Comparison of ENCODE assay signal across 14 cellular contexts in genomic region chr1:246582301-246583055, GRCh38. TPM values are rescaled to one million over a fixed set of nuclear protein-coding genes. Genes with fewer than 3 reads are reported as not detected.
DNase-seq lines count a peak whose midpoint lies in the region; ATAC-seq and TF ChIP-seq lines count a peak whose summit lies in the region.
"Had no signal": no experiment of that assay in that cellular context is flagged by ENCODE, and none has a peak within 500 bp of the region (broad histone marks: within the 10 kb centered on the region; RNA-seq: fewer than 3 reads in every experiment).

No MANE protein-coding gene starts in this region.

- H3K27ac ChIP-seq in muscle layer of duodenum (ENCODE audit: low read length) (peak overlapping the region; percentile 62), upper lobe of right lung (peak overlapping the region; percentile 58)
- H3K27ac ChIP-seq: KMS-11 had no signal

- H3K36me3 Mint-ChIP-seq in natural killer cell treated with Interleukin-12 subunit alpha and Interleukin-12 subunit beta and Interleukin-15 and Interleukin-18, amount 100 ng/mL, for 72 hours: no peaks in the 10 kb centered on the region
- no peaks in the 10 kb centered on the region for H3K36me3 Mint-ChIP-seq in natural killer cell
- peaks cover 22% of the 10 kb centered on the region for H3K36me3 Mint-ChIP-seq in central memory CD8-positive, alpha-beta T cell (ENCODE audit: insufficient read depth)

- H3K27me3 Mint-ChIP-seq in natural killer cell treated with Interleukin-12 subunit alpha and Interleukin-12 subunit beta and Interleukin-15 and Interleukin-18, amount 100 ng/mL, for 72 hours: no peaks in the 10 kb centered on the region
- H3K27me3 Mint-ChIP-seq in natural killer cell (ENCODE audit: low read depth in 2 of 2): no peaks in the 10 kb centered on the region
- H3K27me3 Mint-ChIP-seq in central memory CD8-positive, alpha-beta T cell: no peaks in the 10 kb centered on the region
- H3K27me3 Mint-ChIP-seq: activated CD4-positive, alpha-beta memory T cell treated with anti-CD3 and anti-CD28 coated beads, Interleukin-2, amount 10 ng/mL, durations not matched to agents 7 days and 5 days had no signal

- peak overlapping the region; percentile 38 to 59 for H3K27ac Mint-ChIP-seq in natural killer cell treated with Interleukin-12 subunit alpha and Interleukin-12 subunit beta and Interleukin-15 and Interleukin-18, amount 100 ng/mL, for 72 hours
- H3K27ac Mint-ChIP-seq in natural killer cell: peak overlapping the region in 1 of 2 donors; percentile 60
- peak overlapping the region; percentile 17 for H3K27ac Mint-ChIP-seq in central memory CD8-positive, alpha-beta T cell (ENCODE audit: low read depth)
- H3K27ac Mint-ChIP-seq: activated CD4-positive, alpha-beta memory T cell treated with anti-CD3 and anti-CD28 coated beads, Interleukin-2, amount 10 ng/mL, durations not matched to agents 7 days and 5 days had no signal

- H3K4me3 ChIP-seq in muscle layer of duodenum (ENCODE audit: low read depth in 1 of 2, low read length in 2 of 2): peak overlapping the region in 1 of 2 donors; percentile 40
- H3K4me3 ChIP-seq in upper lobe of right lung: no peak overlapping the region

- H3K4me3 Mint-ChIP-seq in natural killer cell treated with Interleukin-12 subunit alpha and Interleukin-12 subunit beta and Interleukin-15 and Interleukin-18, amount 100 ng/mL, for 72 hours: peak overlapping the region; percentile 15
- H3K4me3 Mint-ChIP-seq in natural killer cell: no peak overlapping the region
- H3K4me3 Mint-ChIP-seq in central memory CD8-positive, alpha-beta T cell: no peak overlapping the region
- H3K4me3 Mint-ChIP-seq: activated CD4-positive, alpha-beta memory T cell treated with anti-CD3 and anti-CD28 coated beads, Interleukin-2, amount 10 ng/mL, durations not matched to agents 7 days and 5 days had no signal

- TF ChIP-seq CTCF in natural killer cell (IDR thresholded peaks at IDR 0.05) (no peak), upper lobe of right lung (IDR thresholded peaks at IDR 0.05) (no peak)

- no peaks in the 10 kb centered on the region for H3K9me3 Mint-ChIP-seq in natural killer cell treated with Interleukin-12 subunit alpha and Interleukin-12 subunit beta and Interleukin-15 and Interleukin-18, amount 100 ng/mL, for 72 hours
- no peaks in the 10 kb centered on the region for H3K9me3 Mint-ChIP-seq in natural killer cell
- no peaks in the 10 kb centered on the region for H3K9me3 Mint-ChIP-seq in central memory CD8-positive, alpha-beta T cell
- H3K9me3 Mint-ChIP-seq: activated CD4-positive, alpha-beta memory T cell treated with anti-CD3 and anti-CD28 coated beads, Interleukin-2, amount 10 ng/mL, durations not matched to agents 7 days and 5 days had no signal

- intact Hi-C loops in natural killer cell (cut with micrococcal nuclease) (no loop called here), upper lobe of right lung (cut with DNase I) (no loop called here)

- H3K36me3 ChIP-seq in muscle layer of duodenum (ENCODE audit: control insufficient read depth in 1 of 2, insufficient read depth in 2 of 2, low read length in 2 of 2): peaks cover 0 to 4% of the 10 kb centered on the region in 2 donors
- peaks cover 3% of the 10 kb centered on the region for H3K36me3 ChIP-seq in upper lobe of right lung

- H3K4me1 ChIP-seq in muscle layer of duodenum (ENCODE audit: control insufficient read depth in 1 of 2, insufficient read depth in 2 of 2, low read length in 2 of 2): peaks cover 23 to 64% of the 10 kb centered on the region in 2 donors
- H3K4me1 ChIP-seq in upper lobe of right lung: peaks cover 43% of the 10 kb centered on the region

- H3K27me3 ChIP-seq in muscle layer of duodenum (ENCODE audit: low read depth, low read length): no peaks in the 10 kb centered on the region
- H3K27me3 ChIP-seq in upper lobe of right lung: no peaks in the 10 kb centered on the region

- no peak for ATAC-seq in natural killer cell treated with Interleukin-12 subunit alpha and Interleukin-12 subunit beta and Interleukin-15 and Interleukin-18, amount 100 ng/mL, for 72 hours
- ATAC-seq in natural killer cell (no peak), upper lobe of right lung (peak; percentile 63), HG03097 (IDR thresholded peaks at IDR 0.05; ENCODE audit: low FRiP score, unreplicated experiment) (no peak)
- ATAC-seq in central memory CD8-positive, alpha-beta T cell (replicated peaks; ENCODE audit: extremely low read depth, poor library complexity, severe bottlenecking): no peak

- H3K4me1 Mint-ChIP-seq in natural killer cell treated with Interleukin-12 subunit alpha and Interleukin-12 subunit beta and Interleukin-15 and Interleukin-18, amount 100 ng/mL, for 72 hours (ENCODE audit: low read depth in 2 of 2): peaks cover 32 to 34% of the 10 kb centered on the region in 2 donors
- peaks cover 30 to 52% of the 10 kb centered on the region in 2 donors for H3K4me1 Mint-ChIP-seq in natural killer cell
- H3K4me1 Mint-ChIP-seq in central memory CD8-positive, alpha-beta T cell: peaks cover 50% of the 10 kb centered on the region

- no peaks in the 10 kb centered on the region for H3K9me3 ChIP-seq in muscle layer of duodenum (ENCODE audit: control insufficient read depth in 1 of 2, low read length in 2 of 2)
- H3K9me3 ChIP-seq in upper lobe of right lung: no peaks in the 10 kb centered on the region

- no peak for DNase-seq in natural killer cell treated with Interleukin-12 subunit alpha and Interleukin-12 subunit beta and Interleukin-15 and Interleukin-18, amount 100 ng/mL, for 72 hours (ENCODE audit: low spot score)
- DNase-seq in natural killer cell (no peak), upper lobe of right lung (no peak), inferior parietal cortex (ENCODE audit: extremely low spot score) (no peak), EL (no peak)
- DNase-seq in central memory CD8-positive, alpha-beta T cell (ENCODE audit: low spot score in 2 of 2): no peak
- DNase-seq: activated CD4-positive, alpha-beta memory T cell treated with anti-CD3 and anti-CD28 coated beads, Interleukin-2, amount 10 ng/mL, durations not matched to agents 7 days and 5 days; activated naive CD4-positive, alpha-beta T cell treated with anti-CD3 and anti-CD28 coated beads, Interleukin-2, amount 50 U/mL, for 16 hours; AML-193; kidney; occipital lobe had no signal

RNA-seq across cellular contexts. Expression of gene CNST, which starts 16.2 kb away (rescaled TPM):
- 10 to 100 TPM; 31.0 to 37.6 TPM for total RNA-seq in natural killer cell treated with Interleukin-12 subunit alpha and Interleukin-12 subunit beta and Interleukin-15 and Interleukin-18, amount 100 ng/mL, for 72 hours
- total RNA-seq in natural killer cell: 10 to 100 TPM; 48.2 to 56.1 (median 49.7) TPM
- 29.8 TPM for total RNA-seq in upper lobe of right lung

RNA-seq across cellular contexts. Expression of gene TFB2M, which starts 16.4 kb away (rescaled TPM):
- 10 to 100 TPM; 15.7 to 20.3 TPM for total RNA-seq in natural killer cell treated with Interleukin-12 subunit alpha and Interleukin-12 subunit beta and Interleukin-15 and Interleukin-18, amount 100 ng/mL, for 72 hours
- total RNA-seq in natural killer cell (10 to 100 TPM; 13.4 to 15.1 (median 15.1) TPM), upper lobe of right lung (9.4 TPM)
